Comparison of ENCODE assay signal across 10 cellular contexts in genomic region chr2:169583494-169583893, GRCh38. TPM values are rescaled to one million over a fixed set of nuclear protein-coding genes. Genes with fewer than 3 reads are reported as not detected.
DNase-seq lines count a peak whose midpoint lies in the region; ATAC-seq and TF ChIP-seq lines count a peak whose summit lies in the region.
"Had no signal": no experiment of that assay in that cellular context is flagged by ENCODE, and none has a peak within 500 bp of the region (broad histone marks: within the 10 kb centered on the region; RNA-seq: fewer than 3 reads in every experiment).

No MANE protein-coding gene starts in this region.

- CTCF ChIA-PET in activated B cell treated with CpG ODN at 0.5 μM for 24 hours (lab: Charles Lee): interaction anchor here (2.0 kb wide), 1 partner anchor 10 kb away, joined by 7 read pairs; the partner anchor contains the start of gene FASTKD1

- H3K9me3 ChIP-seq in muscle layer of duodenum (ENCODE audit: control insufficient read depth in 1 of 2, low read length in 2 of 2) (no peaks in the 10 kb centered on the region), testis (no peaks in the 10 kb centered on the region)

- H3K27ac ChIP-seq in muscle layer of duodenum (ENCODE audit: low read length): no peak overlapping the region
- H3K27ac ChIP-seq in testis: peak overlapping the region; percentile 97 to 100

- no peak for ATAC-seq in activated B cell treated with CpG ODN at 0.5 μM for 24 hours (ENCODE audit: low read depth)

- H3K27ac Mint-ChIP-seq in activated naive CD4-positive, alpha-beta T cell treated with anti-CD3 and anti-CD28 coated beads, Interleukin-2, amount 50 U/mL, for 24 hours: peak overlapping the region; percentile 80
- no peak overlapping the region for H3K27ac Mint-ChIP-seq in activated B cell treated with CpG ODN at 0.5 μM for 24 hours

- H3K36me3 ChIP-seq in muscle layer of duodenum (ENCODE audit: control insufficient read depth in 1 of 2, insufficient read depth in 2 of 2, low read length in 2 of 2): peaks cover 0 to 4% of the 10 kb centered on the region in 2 donors
- H3K36me3 ChIP-seq in testis (ENCODE audit: low read depth, missing control alignments): no peaks in the 10 kb centered on the region

- peaks cover 0 to 21% of the 10 kb centered on the region in 2 donors for H3K4me1 ChIP-seq in muscle layer of duodenum (ENCODE audit: control insufficient read depth in 1 of 2, insufficient read depth in 2 of 2, low read length in 2 of 2)
- peaks cover 11% of the 10 kb centered on the region for H3K4me1 ChIP-seq in testis

- intact Hi-C loops in activated B cell treated with CpG ODN at 0.5 μM for 24 hours (cut with micrococcal nuclease): loop anchor here (10.0 kb wide), 1 partner anchor 1341 kb away; the partner anchor contains the start of gene GORASP2
- intact Hi-C loops in testis (cut with DNase I; ENCODE audit: low total_unique reads): no loop called here

- H3K4me3 Mint-ChIP-seq in activated naive CD4-positive, alpha-beta T cell treated with anti-CD3 and anti-CD28 coated beads, Interleukin-2, amount 50 U/mL, for 24 hours: peak overlapping the region; percentile 57
- peak overlapping the region; percentile 41 for H3K4me3 Mint-ChIP-seq in activated B cell treated with CpG ODN at 0.5 μM for 24 hours

- no peak for TF ChIP-seq POLR2A in testis (IDR thresholded peaks at IDR 0.05)

- H3K36me3 Mint-ChIP-seq in activated naive CD4-positive, alpha-beta T cell treated with anti-CD3 and anti-CD28 coated beads, Interleukin-2, amount 50 U/mL, for 24 hours: peaks cover 9% of the 10 kb centered on the region
- H3K36me3 Mint-ChIP-seq in activated B cell treated with CpG ODN at 0.5 μM for 24 hours (ENCODE audit: low read depth): peaks cover 24% of the 10 kb centered on the region

- DNase-seq in activated naive CD4-positive, alpha-beta T cell treated with Interleukin-2 at 50 U/mL for 16 hours: no peak
- no peak for DNase-seq in activated B cell treated with CpG ODN at 0.5 μM for 24 hours
- DNase-seq in testis: no peak
- no peak for DNase-seq in superior temporal gyrus (ENCODE audit: extremely low spot score)
- DNase-seq in NCI-H2171 (lab: John Stamatoyannopoulos, UW): no peak
- no peak for DNase-seq in GM03348 (ENCODE audit: low spot score)
- DNase-seq: NCI-H524 treated with DMSO at 0.1 percent for 48 hours had no signal

- TF ChIP-seq CTCF in activated B cell treated with CpG ODN at 0.5 μM for 24 hours (IDR thresholded peaks at IDR 0.05): no peak
- no peak for TF ChIP-seq CTCF in testis (IDR thresholded peaks at IDR 0.05)

- WGBS in testis, 2 donors: 70 to 72% methylated on average over 5 of the region's 5 CpGs

- POLR2A ChIA-PET in activated B cell treated with CpG ODN at 0.5 μM for 24 hours (lab: Charles Lee): interaction anchor here (2.4 to 2.5 kb wide), 2 partner anchors 10 to 216 kb away, joined by 14 to 29 read pairs; partner anchors contain the start of genes FASTKD1 and SSB

- H3K4me3 ChIP-seq in muscle layer of duodenum (ENCODE audit: low read depth in 1 of 2, low read length in 2 of 2) (peak overlapping the region; percentile 84 to 95), testis (peak overlapping the region in 1 of 2 donors; percentile 99)

- H3K27me3 Mint-ChIP-seq in activated naive CD4-positive, alpha-beta T cell treated with anti-CD3 and anti-CD28 coated beads, Interleukin-2, amount 50 U/mL, for 24 hours: no peaks in the 10 kb centered on the region
- H3K27me3 Mint-ChIP-seq in activated B cell treated with CpG ODN at 0.5 μM for 24 hours: no peaks in the 10 kb centered on the region

- peaks cover 4% of the 10 kb centered on the region for H3K9me3 Mint-ChIP-seq in activated naive CD4-positive, alpha-beta T cell treated with anti-CD3 and anti-CD28 coated beads, Interleukin-2, amount 50 U/mL, for 24 hours
- no peaks in the 10 kb centered on the region for H3K9me3 Mint-ChIP-seq in activated B cell treated with CpG ODN at 0.5 μM for 24 hours

- peaks cover 31% of the 10 kb centered on the region for H3K4me1 Mint-ChIP-seq in activated naive CD4-positive, alpha-beta T cell treated with anti-CD3 and anti-CD28 coated beads, Interleukin-2, amount 50 U/mL, for 24 hours
- H3K4me1 Mint-ChIP-seq in activated B cell treated with CpG ODN at 0.5 μM for 24 hours: peaks cover 34% of the 10 kb centered on the region

- H3K27me3 ChIP-seq in muscle layer of duodenum (ENCODE audit: low read depth, low read length) (no peaks in the 10 kb centered on the region), testis (no peaks in the 10 kb centered on the region)
- H3K27me3 ChIP-seq: MG63 had no signal

RNA-seq across cellular contexts. Expression of gene PPIG, which starts 0.7 kb away (rescaled TPM):
- total RNA-seq in activated B cell treated with CpG ODN at 0.5 μM for 24 hours: 68.0 and 69.8 TPM in 2 replicates
- total RNA-seq in testis: 10 to 100 TPM; 40.8 to 48.0 TPM
- polyA plus RNA-seq in testis (ENCODE audit: insufficient read depth, low read depth, low replicate concordance): 6.9 TPM

RNA-seq across cellular contexts. Expression of gene FASTKD1, which starts 9.8 kb away (rescaled TPM):
- total RNA-seq in activated B cell treated with CpG ODN at 0.5 μM for 24 hours (23.5 and 27.1 TPM in 2 replicates), testis (10 to 100 TPM; 31.2 to 40.2 TPM)
- polyA plus RNA-seq in testis (ENCODE audit: insufficient read depth, low read depth, low replicate concordance): 24.8 TPM
